In genomic region chr10:113382691-113383090, GRCh38 we compare ENCODE assay signal across 14 cellular contexts.
DNase-seq lines count a peak whose midpoint lies in the region; ATAC-seq lines count a peak whose summit lies in the region.
"Had no signal": no experiment of that assay in that cellular context is flagged by ENCODE, and none has a peak within 500 bp of the region (broad histone marks: within the 10 kb centered on the region; RNA-seq: fewer than 3 reads in every experiment).

No MANE protein-coding gene starts in this region.

- H3K9me3 ChIP-seq in SJSA1 (replicated peaks) (no peaks in the 10 kb centered on the region), subcutaneous abdominal adipose tissue (ENCODE audit: control insufficient read depth in 5 of 5, low read length in 5 of 5) (no peaks in the 10 kb centered on the region)

- peaks cover 47% of the 10 kb centered on the region for H3K27me3 Mint-ChIP-seq in T-helper 2 cell treated with Interferon-gamma antibody and Interleukin-4, amounts not matched to agents 5 μg/mL and 100 μg/mL, for 36 hours (ENCODE audit: low read depth)
- H3K27me3 Mint-ChIP-seq in immature natural killer cell (ENCODE audit: low read depth in 3 of 3), result peaks cover 0 to 4% (median 3%) of the 10 kb centered on the region in 3 donors

- no peak overlapping the region for H3K9ac ChIP-seq in subcutaneous abdominal adipose tissue (ENCODE audit: low read length in 5 of 5)

- H3K36me3 ChIP-seq in SJSA1 (no peaks in the 10 kb centered on the region), subcutaneous abdominal adipose tissue (ENCODE audit: control insufficient read depth in 5 of 5, insufficient read depth in 5 of 5, low read length in 5 of 5) (no peaks in the 10 kb centered on the region)

- H3K4me3 ChIP-seq in SJSA1, result no peak overlapping the region
- peak overlapping the region in 2 of 5 donors; percentile 46 to 54 for H3K4me3 ChIP-seq in subcutaneous abdominal adipose tissue (ENCODE audit: low read depth in 1 of 5, low read length in 5 of 5)

- no peaks in the 10 kb centered on the region for H3K36me3 Mint-ChIP-seq in T-helper 2 cell treated with Interferon-gamma antibody and Interleukin-4, amounts not matched to agents 5 μg/mL and 100 μg/mL, for 36 hours (ENCODE audit: low read depth)
- no peaks in the 10 kb centered on the region for H3K36me3 Mint-ChIP-seq in immature natural killer cell

- H3K4me3 Mint-ChIP-seq in T-helper 2 cell treated with Interferon-gamma antibody and Interleukin-4, amounts not matched to agents 5 μg/mL and 100 μg/mL, for 36 hours, result peak overlapping the region; percentile 78
- peak overlapping the region; percentile 88 to 96 (median 90) for H3K4me3 Mint-ChIP-seq in immature natural killer cell

- H3K4me1 Mint-ChIP-seq in T-helper 2 cell treated with Interferon-gamma antibody and Interleukin-4, amounts not matched to agents 5 μg/mL and 100 μg/mL, for 36 hours (ENCODE audit: low read depth), result peaks cover 9% of the 10 kb centered on the region
- peaks cover 24 to 37% of the 10 kb centered on the region in 2 donors for H3K4me1 Mint-ChIP-seq in immature natural killer cell

- no peak for ATAC-seq in GM18867 (IDR thresholded peaks at IDR 0.05; ENCODE audit: unreplicated experiment)
- ATAC-seq: sciatic nerve had no signal

- no peak overlapping the region for H3K27ac Mint-ChIP-seq in T-helper 2 cell treated with Interferon-gamma antibody and Interleukin-4, amounts not matched to agents 5 μg/mL and 100 μg/mL, for 36 hours
- H3K27ac Mint-ChIP-seq in immature natural killer cell, result peak overlapping the region; percentile 96 to 99 (median 98)

- peak overlapping the region; percentile 94 for H3K27ac ChIP-seq in SJSA1
- peak overlapping the region; percentile 51 for H3K27ac ChIP-seq in subcutaneous abdominal adipose tissue (ENCODE audit: low read depth, low read length)

- H3K4me1 ChIP-seq in SJSA1 (replicated peaks) (peaks cover 51% of the 10 kb centered on the region), subcutaneous abdominal adipose tissue (ENCODE audit: control insufficient read depth in 5 of 5, insufficient read depth in 5 of 5, low read length in 5 of 5) (peaks cover 3 to 44% (median 40%) of the 10 kb centered on the region in 5 donors)

- DNase-seq in T-helper 2 cell treated with Interferon-gamma antibody and Interleukin-4, amounts not matched to agents 5 μg/mL and 100 μg/mL, for 36 hours (ENCODE audit: low spot score), result no peak
- DNase-seq in T-helper 2 cell (no peak), SJSA1 (ENCODE audit: low read depth in 1 of 2, low spot score in 2 of 2) (peak in 1 of 2 experiments; percentile 15), immature natural killer cell (no peak), NCI-H2029 treated with DMSO at 0.1 percent for 48 hours (lab: John Stamatoyannopoulos, UW) (no peak), NCI-H526 treated with DMSO at 0.1 percent for 48 hours (lab: John Stamatoyannopoulos, UW) (no peak)
- DNase-seq: 8988T; anterior cingulate cortex; dorsolateral prefrontal cortex; NCI-H1930; NK-92 treated with Interleukin-12 subunit alpha and Interleukin-12 subunit beta, amount 100 ng/mL, for 24 hours had no signal

- no peaks in the 10 kb centered on the region for H3K9me3 Mint-ChIP-seq in T-helper 2 cell treated with Interferon-gamma antibody and Interleukin-4, amounts not matched to agents 5 μg/mL and 100 μg/mL, for 36 hours
- no peaks in the 10 kb centered on the region for H3K9me3 Mint-ChIP-seq in immature natural killer cell

- H3K27me3 ChIP-seq in SJSA1 (replicated peaks) (no peaks in the 10 kb centered on the region), subcutaneous abdominal adipose tissue (ENCODE audit: control insufficient read depth in 5 of 5, insufficient read depth in 4 of 5, low read length in 5 of 5) (no peaks in the 10 kb centered on the region)
